25 cellular contexts compared by ENCODE assay signal in the genomic region with DNA sequence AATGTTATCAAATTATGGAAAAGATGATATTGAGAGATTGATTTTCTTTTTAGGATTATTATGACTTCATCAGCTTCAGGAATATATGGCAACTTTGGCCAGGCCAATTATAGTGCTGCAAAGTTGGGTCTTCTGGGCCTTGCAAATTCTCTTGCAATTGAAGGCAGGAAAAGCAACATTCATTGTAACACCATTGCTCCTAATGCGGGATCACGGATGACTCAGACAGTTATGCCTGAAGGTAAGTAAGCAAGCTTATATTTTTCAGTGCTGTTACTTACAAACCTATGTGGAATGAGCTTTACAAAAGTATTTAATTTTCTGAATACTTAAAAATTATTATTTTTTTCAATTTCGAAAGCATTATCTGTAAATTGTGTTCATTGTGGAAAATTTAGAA. TPM values are rescaled to one million over a fixed set of nuclear protein-coding genes. Genes with fewer than 3 reads are reported as not detected.
DNase-seq lines count a peak whose midpoint lies in the region; ATAC-seq, FAIRE-seq and TF ChIP-seq lines count a peak whose summit lies in the region.
"Had no signal": no experiment of that assay in that cellular context is flagged by ENCODE, and none has a peak within 500 bp of the region (broad histone marks: within the 10 kb centered on the region; RNA-seq: fewer than 3 reads in every experiment).

No MANE protein-coding gene starts in this region.

- CTCF ChIA-PET in IMR-90 (lab: Yijun Ruan, JAX) = interaction anchor here (1.0 to 1.6 kb wide), 2 partner anchors 8 to 46 kb away, joined by 3 to 5 read pairs; no protein-coding TSS in a partner anchor

- H3K4ac ChIP-seq in IMR-90 (ENCODE audit: low read depth, low read length) = no peak overlapping the region

- H3K4me1 Mint-ChIP-seq in neural progenitor cell = peaks cover 12% of the 10 kb centered on the region
- H3K4me1 Mint-ChIP-seq in stimulated activated memory B cell treated with anti-CD40 and anti-IgM and Interleukin-4, amounts not matched to agents 10 μg/mL and 1 μg/mL and 100 μg/mL, for 72 hours = peaks cover 5% of the 10 kb centered on the region

- H3K9me3 ChIP-seq in IMR-90 (ENCODE audit: control insufficient read depth, insufficient read depth, low read length) (no peaks in the 10 kb centered on the region), neural progenitor cell (ENCODE audit: low read depth) (no peaks in the 10 kb centered on the region)
- H3K9me3 ChIP-seq: Peyer's patch, SJSA1 had no signal

- H4K20me1 ChIP-seq in IMR-90 (ENCODE audit: insufficient read depth, low read length) (no peaks in the 10 kb centered on the region), neural progenitor cell (ENCODE audit: low read depth) (peaks cover 8% of the 10 kb centered on the region)

- no peaks in the 10 kb centered on the region for H3K27me3 Mint-ChIP-seq in neural progenitor cell (ENCODE audit: insufficient read depth, low read depth)
- no peaks in the 10 kb centered on the region for H3K27me3 Mint-ChIP-seq in stimulated activated memory B cell treated with anti-CD40 and anti-IgM and Interleukin-4, amounts not matched to agents 10 μg/mL and 1 μg/mL and 100 μg/mL, for 72 hours

- H3K79me1 ChIP-seq in IMR-90 (ENCODE audit: low read depth in 1 of 2, low read length in 2 of 2) = no peaks in the 10 kb centered on the region

- H2AK5ac ChIP-seq in IMR-90 (ENCODE audit: low read depth, low read length) = no peak overlapping the region

- H4K91ac ChIP-seq in IMR-90 (ENCODE audit: insufficient read depth, low read depth, low read length) = no peak overlapping the region

- TF ChIP-seq RAD21 in IMR-90 (IDR thresholded peaks at IDR 0.05; ENCODE audit: low read length) = no peak

- FAIRE-seq in bronchial epithelial cell (lab: Jason Lieb, UNC) = no peak
- FAIRE-seq: GM12878, HepG2 had no signal

- H3K4me3 ChIP-seq in IMR-90 (ENCODE audit: insufficient read depth, low read depth, low read length) (no peak overlapping the region), bronchial epithelial cell (ENCODE audit: low read depth, low read length) (no peak overlapping the region), neural progenitor cell (no peak overlapping the region)
- H3K4me3 ChIP-seq: GM12878, Peyer's patch, SJSA1 had no signal

- BruUV-seq in IMR-90 (replicated peaks; lab: Mats Ljungman, UMichigan) = no TSS peak

- no peak for TF ChIP-seq POLR2A in IMR-90 (IDR thresholded peaks at IDR 0.05; ENCODE audit: low read depth, low read length)

- peaks cover 34% of the 10 kb centered on the region for H3K36me3 Mint-ChIP-seq in neural progenitor cell
- H3K36me3 Mint-ChIP-seq in stimulated activated memory B cell treated with anti-CD40 and anti-IgM and Interleukin-4, amounts not matched to agents 10 μg/mL and 1 μg/mL and 100 μg/mL, for 72 hours = peaks cover 76% of the 10 kb centered on the region

- no CpG with 5 or more reads among the region's 3 CpGs for WGBS in IMR-90 (ENCODE audit: extremely low coverage in 2 of 2, insufficient read length in 1 of 2), 2 experiments

- no peak overlapping the region for H3K18ac ChIP-seq in IMR-90 (ENCODE audit: low read depth, low read length)

- intact Hi-C loops in IMR-90 (cut with micrococcal nuclease) = loop anchor here (10.0 kb wide), 1 partner anchor 986 kb away; a partner anchor contains a TSS

- H3K36me3 ChIP-seq in IMR-90 (ENCODE audit: control insufficient read depth, insufficient read depth, low read length) (peaks cover 6% of the 10 kb centered on the region; the same call in 1 of the 2 replicates), bronchial epithelial cell (ENCODE audit: control insufficient read depth, insufficient read depth, low read length) (no peaks in the 10 kb centered on the region), neural progenitor cell (peaks cover 20% of the 10 kb centered on the region)

- no peak overlapping the region for H3K4me3 Mint-ChIP-seq in neural progenitor cell
- H3K4me3 Mint-ChIP-seq in stimulated activated memory B cell treated with anti-CD40 and anti-IgM and Interleukin-4, amounts not matched to agents 10 μg/mL and 1 μg/mL and 100 μg/mL, for 72 hours = no peak overlapping the region
- H3K4me3 Mint-ChIP-seq: CD8-positive, alpha-beta T cell had no signal

- no peak overlapping the region for H3K23ac ChIP-seq in IMR-90 (ENCODE audit: low read depth, low read length)

- H3K56ac ChIP-seq in IMR-90 (ENCODE audit: extremely low read depth, insufficient read depth, low read length) = no peak overlapping the region

- no peak overlapping the region for H2BK120ac ChIP-seq in IMR-90 (ENCODE audit: low read depth, low read length)

- dilution Hi-C loops in IMR-90 (cut with HindIII; ENCODE audit: low sequenced_read_pairs, unreplicated experiment) = no loop called here

- POLR2A ChIA-PET in IMR-90 (lab: Charles Lee; ENCODE audit: unreplicated experiment) = no interaction called here

- no peaks in the 10 kb centered on the region for H3K9me1 ChIP-seq in IMR-90 (ENCODE audit: insufficient read depth, low read length)

- H4K5ac ChIP-seq in IMR-90 (ENCODE audit: low read depth, low read length) = no peak overlapping the region

- TF ChIP-seq CTCF in IMR-90 (conservative IDR thresholded peaks at IDR 0.05; ENCODE audit: low read depth, low read length) (no peak), bronchial epithelial cell (IDR thresholded peaks at IDR 0.05; ENCODE audit: insufficient read depth, low read length, severe bottlenecking) (no peak), neural progenitor cell (IDR thresholded peaks at IDR 0.05) (no peak)

- no peaks in the 10 kb centered on the region for H3K9me3 Mint-ChIP-seq in neural progenitor cell
- H3K9me3 Mint-ChIP-seq in stimulated activated memory B cell treated with anti-CD40 and anti-IgM and Interleukin-4, amounts not matched to agents 10 μg/mL and 1 μg/mL and 100 μg/mL, for 72 hours = no peaks in the 10 kb centered on the region
- H3K9me3 Mint-ChIP-seq: CD8-positive, alpha-beta T cell had no signal

- no peak overlapping the region for H3K27ac Mint-ChIP-seq in neural progenitor cell
- H3K27ac Mint-ChIP-seq in stimulated activated memory B cell treated with anti-CD40 and anti-IgM and Interleukin-4, amounts not matched to agents 10 μg/mL and 1 μg/mL and 100 μg/mL, for 72 hours = no peak overlapping the region
- H3K27ac Mint-ChIP-seq: CD8-positive, alpha-beta T cell had no signal

- H3K27me3 ChIP-seq in IMR-90 (ENCODE audit: control insufficient read depth, insufficient read depth, low read length) = no peaks in the 10 kb centered on the region
- no peaks in the 10 kb centered on the region for H3K27me3 ChIP-seq in bronchial epithelial cell (ENCODE audit: control insufficient read depth, insufficient read depth, low read length)
- H3K27me3 ChIP-seq in neural progenitor cell = no peaks in the 10 kb centered on the region
- H3K27me3 ChIP-seq: Peyer's patch, SJSA1 had no signal

- DNase-seq in EH (ENCODE audit: low read depth) (peak; percentile 11), IMR-90 (peak; percentile 20), bronchial epithelial cell (ENCODE audit: low read depth) (peak; percentile 48), islet precursor cell (peak; percentile 69), neural progenitor cell (ENCODE audit: low spot score) (no peak)
- DNase-seq: AML-193; C1 segment of cervical spinal cord; CD8-positive, alpha-beta T cell; GOT3; KBM-7; NCI-H1092 treated with DMSO at 0.1 percent for 48 hours; NCI-H1436 treated with DMSO at 0.1 percent for 48 hours; NCI-H1930; NCI-H226; NCI-H510A treated with DMSO at 0.1 percent for 48 hours; NCI-H82; Peyer's patch had no signal

- no peak overlapping the region for H3K27ac ChIP-seq in IMR-90 (ENCODE audit: insufficient read depth, low read length)
- H3K27ac ChIP-seq in neural progenitor cell = no peak overlapping the region
- H3K27ac ChIP-seq: Peyer's patch, SJSA1 had no signal

- H4K8ac ChIP-seq in IMR-90 (ENCODE audit: low read depth in 2 of 2, low read length in 2 of 2) = no peak overlapping the region

- no peak overlapping the region for H2BK20ac ChIP-seq in IMR-90 (ENCODE audit: low read depth, low read length)

- peaks cover 26% of the 10 kb centered on the region for H3F3A ChIP-seq in neural progenitor cell (ENCODE audit: low read depth)

- no peak overlapping the region for H2BK5ac ChIP-seq in IMR-90 (ENCODE audit: low read depth, low read length, poor library complexity, severe bottlenecking)

- ATAC-seq in IMR-90 (ENCODE audit: low read depth) (no peak), GM18909 (IDR thresholded peaks at IDR 0.05; ENCODE audit: poor library complexity, unreplicated experiment) (no peak), HG03108 (IDR thresholded peaks at IDR 0.05; ENCODE audit: unreplicated experiment) (no peak)
- no peak for ATAC-seq in stimulated activated memory B cell treated with anti-CD40 and anti-IgM and Interleukin-4, amounts not matched to agents 10 μg/mL and 1 μg/mL and 100 μg/mL, for 72 hours
- ATAC-seq: CD8-positive, alpha-beta T cell; GM12878; HCT116; HepG2; Right ventricle myocardium inferior had no signal

- no peak overlapping the region for H3K9ac ChIP-seq in IMR-90 (ENCODE audit: low read depth, low read length)
- no peak overlapping the region for H3K9ac ChIP-seq in neural progenitor cell

- no peaks in the 10 kb centered on the region for H3K4me1 ChIP-seq in IMR-90 (ENCODE audit: control insufficient read depth, insufficient read depth, low read length)
- peaks cover 20% of the 10 kb centered on the region for H3K4me1 ChIP-seq in neural progenitor cell
- H3K4me1 ChIP-seq: Peyer's patch, SJSA1 had no signal

- no peak overlapping the region for H2BK15ac ChIP-seq in IMR-90 (ENCODE audit: low read depth, low read length)

- H2AFZ ChIP-seq in IMR-90 (replicated peaks; ENCODE audit: low read length, poor library complexity) (no peak overlapping the region), neural progenitor cell (replicated peaks) (no peak overlapping the region)

- no peak overlapping the region for H3K4me2 ChIP-seq in IMR-90 (ENCODE audit: low read depth, low read length)
- no peak overlapping the region for H3K4me2 ChIP-seq in neural progenitor cell

- H3K79me2 ChIP-seq in neural progenitor cell (ENCODE audit: low read depth) = no peaks in the 10 kb centered on the region

- H2AK9ac ChIP-seq in IMR-90 (replicated peaks; ENCODE audit: low read depth, low read length, poor library complexity) = no peak overlapping the region

- no peak overlapping the region for H3K14ac ChIP-seq in IMR-90 (replicated peaks; ENCODE audit: low read depth, low read length)

- in situ Hi-C loops in IMR-90 (cut with MboI; ENCODE audit: low sequenced_read_pairs) = no loop called here

TF ChIP-seq in IMR-90, 13 proteins besides CTCF, POLR2A, EP300 and RAD21 (continues in another document):
- TF ChIP-seq SMC3 (IDR thresholded peaks at IDR 0.05; ENCODE audit: low read depth, low read length) (no peak), RCOR1 (IDR thresholded peaks at IDR 0.05; ENCODE audit: insufficient replicate concordance, low read length) (no peak), CEBPB (IDR thresholded peaks at IDR 0.05; ENCODE audit: low read depth, low read length) (no peak), MAZ (IDR thresholded peaks at IDR 0.05; ENCODE audit: borderline replicate concordance, low read depth, low read length) (no peak), MAFK (IDR thresholded peaks at IDR 0.05; ENCODE audit: low read depth, low read length) (no peak)

RNA-seq across cellular contexts. Expression of a gene that starts 26.5 kb away (rescaled TPM):
- total RNA-seq in IMR-90 (2012; rRNA removed) = 123 and 154 TPM in 2 replicates
- polyA plus RNA-seq in IMR-90 (2012; rRNA removed) = 81.5 and 95.1 TPM in 2 replicates
- 19.3 and 22.5 TPM in 2 replicates for polyA plus RNA-seq in IMR-90 (2012; cell fraction: cytosol; rRNA removed)
- 15.5 and 85.5 TPM in 2 replicates for polyA plus RNA-seq in IMR-90 (2012; cell fraction: nucleus; rRNA removed; ENCODE audit: low replicate concordance)
- 115 and 129 TPM in 2 replicates for total RNA-seq in bronchial epithelial cell
- 184 and 306 TPM in 2 replicates for total RNA-seq in neural progenitor cell (ENCODE audit: low replicate concordance)
